19 cellular contexts compared by ENCODE assay signal in the genomic region with DNA sequence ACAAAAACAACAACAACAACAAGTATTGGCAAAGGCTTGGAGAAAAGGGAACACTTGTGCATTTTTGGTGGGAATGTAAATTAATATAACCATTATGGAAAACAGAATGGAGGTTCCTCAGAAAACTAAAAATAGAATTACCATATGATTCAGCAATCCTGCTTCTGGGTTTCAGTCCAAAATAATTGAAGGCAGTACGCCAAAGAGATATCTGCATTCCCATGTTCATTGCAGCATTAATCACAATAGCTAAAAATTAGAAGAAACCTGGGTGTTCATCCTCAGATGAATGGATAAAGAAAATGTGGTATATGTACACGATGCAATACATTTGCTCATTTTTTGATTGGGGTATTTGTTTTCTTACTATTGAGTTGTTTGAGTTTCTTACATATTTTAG.
A peak's percentile ranks its signal among the peaks of the same experiment; 100 is the strongest.
DNase-seq lines count a peak whose midpoint lies in the region; ATAC-seq, FAIRE-seq and TF ChIP-seq lines count a peak whose summit lies in the region.
"Had no signal": no experiment of that assay in that cellular context is flagged by ENCODE, and none has a peak within 500 bp of the region (broad histone marks: within the 10 kb centered on the region; RNA-seq: fewer than 3 reads in every experiment).

No MANE protein-coding gene starts in this region.

- no peaks in the 10 kb centered on the region for H3K4me1 Mint-ChIP-seq in astrocyte (ENCODE audit: low read depth, unreplicated experiment)
- H3K4me1 Mint-ChIP-seq: CD8-positive, alpha-beta memory T cell; IgD-negative memory B cell had no signal

- H3K4me3 ChIP-seq in astrocyte (ENCODE audit: insufficient read depth, low read depth, low read length), result no peak overlapping the region
- no peak overlapping the region for H3K4me3 ChIP-seq in fibroblast of mammary gland (ENCODE audit: control insufficient read depth, low read depth, low read length)
- H3K4me3 ChIP-seq: BLaER1 treated with 17β-estradiol and CSF1 and Interleukin-3, amounts not matched to agents 10 nM and 100 nM had no signal

- H2AFZ ChIP-seq in astrocyte (ENCODE audit: low read depth, low read length), result no peak overlapping the region

- H3K27ac ChIP-seq in astrocyte (ENCODE audit: low read depth, low read length), result no peak overlapping the region
- H3K27ac ChIP-seq: BLaER1 treated with 17β-estradiol and CSF1 and Interleukin-3, amounts not matched to agents 10 nM and 100 nM had no signal

- no peaks in the 10 kb centered on the region for H3K36me3 ChIP-seq in astrocyte (ENCODE audit: insufficient read depth, low read length)
- H3K36me3 ChIP-seq: BLaER1 treated with 17β-estradiol and CSF1 and Interleukin-3, amounts not matched to agents 10 nM and 100 nM had no signal

- no peaks in the 10 kb centered on the region for H3K9me3 ChIP-seq in astrocyte (ENCODE audit: insufficient read depth, low read depth, low read length)

- ATAC-seq in left cardiac atrium, result no peak

- TF ChIP-seq CTCF in astrocyte (IDR thresholded peaks at IDR 0.05; ENCODE audit: insufficient read depth, low read depth, low read length), result no peak
- TF ChIP-seq CTCF in fibroblast of mammary gland (conservative IDR thresholded peaks at IDR 0.05; ENCODE audit: control insufficient read depth, insufficient read depth, low read depth, low read length), result no peak

- H3K79me2 ChIP-seq in astrocyte (ENCODE audit: insufficient read depth, low read length), result no peaks in the 10 kb centered on the region

- H3K9me3 Mint-ChIP-seq in astrocyte (ENCODE audit: unreplicated experiment), result no peaks in the 10 kb centered on the region

- H3K9ac ChIP-seq in astrocyte (ENCODE audit: low read length), result no peak overlapping the region
- H3K9ac ChIP-seq: BLaER1 treated with 17β-estradiol and CSF1 and Interleukin-3, amounts not matched to agents 10 nM and 100 nM had no signal

- peaks cover 5% of the 10 kb centered on the region for H3K27me3 Mint-ChIP-seq in astrocyte (ENCODE audit: low read depth, unreplicated experiment)
- H3K27me3 Mint-ChIP-seq: IgD-negative memory B cell had no signal

- no peaks in the 10 kb centered on the region for H3K36me3 Mint-ChIP-seq in astrocyte (ENCODE audit: low read depth, unreplicated experiment)
- H3K36me3 Mint-ChIP-seq: CD8-positive, alpha-beta memory T cell; IgD-negative memory B cell had no signal

- no peak overlapping the region for H3K27ac Mint-ChIP-seq in astrocyte (ENCODE audit: unreplicated experiment)
- H3K27ac Mint-ChIP-seq: CD8-positive, alpha-beta memory T cell had no signal

- no peak for FAIRE-seq in astrocyte (lab: Jason Lieb, UNC)
- FAIRE-seq: H54, HTR-8/SVneo had no signal

- no peaks in the 10 kb centered on the region for H4K20me1 ChIP-seq in astrocyte (ENCODE audit: insufficient read depth, low read length)
- H4K20me1 ChIP-seq: BLaER1 treated with 17β-estradiol and CSF1 and Interleukin-3, amounts not matched to agents 10 nM and 100 nM had no signal

- peaks cover 11% of the 10 kb centered on the region for H3K4me1 ChIP-seq in astrocyte (ENCODE audit: insufficient read depth, low read length)
- H3K4me1 ChIP-seq: BLaER1 treated with 17β-estradiol and CSF1 and Interleukin-3, amounts not matched to agents 10 nM and 100 nM had no signal

- no peak overlapping the region for H3K4me3 Mint-ChIP-seq in astrocyte (ENCODE audit: unreplicated experiment)
- H3K4me3 Mint-ChIP-seq: CD8-positive, alpha-beta memory T cell; IgD-negative memory B cell had no signal

- H3K27me3 ChIP-seq in astrocyte (ENCODE audit: insufficient read depth, low read length), result no peaks in the 10 kb centered on the region
- H3K27me3 ChIP-seq: BLaER1 treated with 17β-estradiol and CSF1 and Interleukin-3, amounts not matched to agents 10 nM and 100 nM had no signal

- in situ Hi-C loops in KBM-7 (cut with MboI; ENCODE audit: low pct_unique_long_range_greater_than_20kb, low sequenced_read_pairs), result no loop called here

- intact Hi-C loops in left cardiac atrium (cut with DNase I), result no loop called here

- no peak overlapping the region for H3K4me2 ChIP-seq in astrocyte (ENCODE audit: low read length)
- H3K4me2 ChIP-seq: BLaER1 treated with 17β-estradiol and CSF1 and Interleukin-3, amounts not matched to agents 10 nM and 100 nM had no signal

- peak; percentile 6 for DNase-seq in GM03348 (ENCODE audit: low spot score)
- peak; percentile 85 for DNase-seq in astrocyte (ENCODE audit: low read depth)
- DNase-seq in fibroblast of mammary gland (ENCODE audit: low read depth), result peak; percentile 27
- peak; percentile 9 for DNase-seq in stromal cell of bone marrow (ENCODE audit: low read depth)
- DNase-seq in KBM-7, result no peak
- DNase-seq in NCI-H526 treated with DMSO at 0.1 percent for 48 hours (lab: John Stamatoyannopoulos, UW), result no peak
- DNase-seq in left cardiac atrium, result no peak
- DNase-seq: CD8-positive, alpha-beta memory T cell; DMS53; NCI-H1092 treated with DMSO at 0.1 percent for 48 hours; NCI-H2081 treated with DMSO at 0.1 percent for 48 hours; NCI-H510A; NCI-H774; OCI-M1; Right ventricle myocardium superior had no signal

Comparison
In these comparisons a context has a peak if more than half of its experiments do, and no peak if none do; other contexts are left out.
1. DNase-seq: peak in GM03348 (single experiment), astrocyte (single experiment), fibroblast of mammary gland (single experiment) and stromal cell of bone marrow (single experiment); none in KBM-7 (single experiment), NCI-H526 treated with DMSO at 0.1 percent for 48 hours (single experiment) and left cardiac atrium (single experiment).